ENCODE assay signal across 27 cellular contexts in genomic region chr1:208058212-208059155, GRCh38.
A peak's percentile ranks its signal among the peaks of the same experiment; 100 is the strongest.
DNase-seq lines count a peak whose midpoint lies in the region; ATAC-seq and TF ChIP-seq lines count a peak whose summit lies in the region.
"Had no signal": no experiment of that assay in that cellular context is flagged by ENCODE, and none has a peak within 500 bp of the region (broad histone marks: within the 10 kb centered on the region; RNA-seq: fewer than 3 reads in every experiment).

No MANE protein-coding gene starts in this region.

- peak overlapping the region; percentile 17 for H3K27ac ChIP-seq in duodenal mucosa (ENCODE audit: low read depth, low read length)
- no peak overlapping the region for H3K27ac ChIP-seq in SJCRH30
- H3K27ac ChIP-seq: BLaER1 treated with 17β-estradiol and CSF1 and Interleukin-3, amounts not matched to agents 10 nM and 100 nM; HL-60; parathyroid adenoma; SJSA1 had no signal

- TF ChIP-seq CTCF in omental fat pad (IDR thresholded peaks at IDR 0.05) = no peak

- H3K36me3 ChIP-seq in duodenal mucosa (ENCODE audit: control insufficient read depth in 1 of 2, insufficient read depth in 2 of 2, low read length in 2 of 2) = peaks cover 4 to 45% of the 10 kb centered on the region in 2 donors
- peaks cover 17% of the 10 kb centered on the region for H3K36me3 ChIP-seq in SJCRH30
- H3K36me3 ChIP-seq: BLaER1 treated with 17β-estradiol and CSF1 and Interleukin-3, amounts not matched to agents 10 nM and 100 nM had no signal

- ATAC-seq in omental fat pad (ENCODE audit: low FRiP score) (peak; percentile 56), HG02870 (IDR thresholded peaks at IDR 0.05; ENCODE audit: unreplicated experiment) (no peak)
- ATAC-seq: activated CD8-positive, alpha-beta T cell treated with anti-CD3 and anti-CD28 coated beads for 36 hours; left ventricle myocardium superior; right cardiac atrium had no signal

- H3K9ac ChIP-seq in duodenal mucosa (ENCODE audit: low read depth in 1 of 2, low read length in 2 of 2) = no peak overlapping the region
- H3K9ac ChIP-seq: BLaER1 treated with 17β-estradiol and CSF1 and Interleukin-3, amounts not matched to agents 10 nM and 100 nM; parathyroid adenoma had no signal

- H3K9me3 ChIP-seq in duodenal mucosa (ENCODE audit: control insufficient read depth in 1 of 2, low read length in 2 of 2) (no peaks in the 10 kb centered on the region), SJCRH30 (replicated peaks) (no peaks in the 10 kb centered on the region)
- H3K9me3 ChIP-seq: BLaER1 treated with 17β-estradiol and CSF1 and Interleukin-3, amounts not matched to agents 10 nM and 100 nM; SJSA1 had no signal

- no peak overlapping the region for H3K4me3 ChIP-seq in duodenal mucosa (ENCODE audit: low read depth in 1 of 2, low read length in 2 of 2)
- no peak overlapping the region for H3K4me3 ChIP-seq in SJCRH30
- H3K4me3 ChIP-seq: BLaER1 treated with 17β-estradiol and CSF1 and Interleukin-3, amounts not matched to agents 10 nM and 100 nM; SJSA1 had no signal

- peaks cover 18 to 22% of the 10 kb centered on the region in 2 donors for H3K4me1 ChIP-seq in duodenal mucosa (ENCODE audit: control insufficient read depth in 1 of 2, insufficient read depth in 2 of 2, low read length in 2 of 2)
- no peaks in the 10 kb centered on the region for H3K4me1 ChIP-seq in SJCRH30
- H3K4me1 ChIP-seq: parathyroid adenoma, SJSA1 had no signal

- peak; percentile 23 for DNase-seq in DMS 273 treated with DMSO at 0.1 percent for 48 hours (lab: John Stamatoyannopoulos, UW)
- peak; percentile 12 for DNase-seq in NCI-H2227 treated with DMSO at 0.1 percent for 48 hours (lab: John Stamatoyannopoulos, UW)
- DNase-seq in omental fat pad (ENCODE audit: low spot score) = no peak
- DNase-seq in NCI-H526 treated with DMSO at 0.1 percent for 48 hours (lab: John Stamatoyannopoulos, UW) = no peak
- no peak for DNase-seq in activated CD8-positive, alpha-beta memory T cell treated with anti-CD3 and anti-CD28 coated beads, Interleukin-2, amount 50 U/mL, for 4 hours
- DNase-seq in SJCRH30 = no peak
- DNase-seq: activated CD4-positive, alpha-beta T cell treated with anti-CD3 and anti-CD28 coated beads for 1 hour; activated CD8-positive, alpha-beta T cell treated with anti-CD3 and anti-CD28 coated beads for 36 hours; activated effector memory CD4-positive, alpha-beta T cell treated with anti-CD3 and anti-CD28 coated beads, Interleukin-2, amount 50 U/mL, for 16 hours; activated naive CD8-positive, alpha-beta T cell treated with anti-CD3 and anti-CD28 coated beads, Interleukin-2, amount 10 ng/mL, durations not matched to agents 7 days and 5 days; central memory CD4-positive, alpha-beta T cell; HFFc6; Kasumi-1; left ventricle myocardium superior; MV-4-11; NCI-H1436 treated with DMSO at 0.1 percent for 48 hours; NCI-H748 treated with DMSO at 0.1 percent for 48 hours; nephron progenitor cell; right cardiac atrium; stimulated activated CD4-positive, alpha-beta T cell treated with anti-CD3 and anti-CD28 coated beads, Interleukin-2, amount 100 ng/mL, for 48 hours; substantia nigra had no signal

- no peaks in the 10 kb centered on the region for H3K27me3 ChIP-seq in duodenal mucosa (ENCODE audit: control insufficient read depth in 1 of 2, insufficient read depth in 2 of 2, low read length in 2 of 2)
- H3K27me3 ChIP-seq in SJCRH30 = no peaks in the 10 kb centered on the region
- H3K27me3 ChIP-seq: SJSA1 had no signal

Comparison
In these comparisons a context has a peak if more than half of its experiments do, and no peak if none do; other contexts are left out.
1. DNase-seq: peak in DMS 273 treated with DMSO at 0.1 percent for 48 hours (single experiment) and NCI-H2227 treated with DMSO at 0.1 percent for 48 hours (single experiment); none in omental fat pad (single experiment), NCI-H526 treated with DMSO at 0.1 percent for 48 hours (single experiment), activated CD8-positive, alpha-beta memory T cell treated with anti-CD3 and anti-CD28 coated beads, Interleukin-2, amount 50 U/mL, for 4 hours (single experiment) and SJCRH30 (0 of 2).